In the genomic region with DNA sequence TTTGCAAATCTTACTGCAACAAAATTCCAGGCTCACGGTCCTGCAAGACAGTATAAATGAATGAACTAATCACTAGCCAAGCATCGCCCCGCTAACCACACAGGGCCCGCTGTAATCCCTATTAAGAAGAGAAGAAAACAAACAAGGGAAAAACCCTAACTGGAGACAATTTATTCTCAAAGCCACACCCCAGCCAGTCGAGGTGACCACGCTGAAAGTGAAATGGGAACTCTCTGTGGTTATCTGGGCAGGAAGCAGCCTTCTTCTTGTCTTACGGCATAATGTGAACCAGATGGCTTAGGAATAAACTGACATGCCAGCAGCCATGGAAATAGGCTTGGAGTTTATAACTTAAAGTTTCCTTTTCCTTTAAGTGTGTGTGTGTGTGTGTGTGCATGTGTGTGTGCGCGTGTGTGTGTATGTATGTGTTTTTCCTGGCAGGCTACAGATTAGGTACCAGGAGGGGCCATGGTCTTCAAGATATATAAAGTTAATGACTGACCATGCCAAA, we compare ENCODE assay signal across 8 cellular contexts.
DNase-seq lines count a peak whose midpoint lies in the region; ATAC-seq and TF ChIP-seq lines count a peak whose summit lies in the region.

No MANE protein-coding gene starts in this region.

- DNase-seq in Right ventricle myocardium superior (peak; percentile 43), cardiac septum (ENCODE audit: low spot score) (no peak), NOMO-1 (lab: John Stamatoyannopoulos, UW; ENCODE audit: unreplicated experiment in 2 of 2) (peak; percentile 73 to 89), fibroblast of lung (ENCODE audit: low read depth in 2 of 2) (peak; percentile 90 to 96), smooth muscle cell of the brain vasculature (ENCODE audit: low read depth, low spot score) (peak; percentile 56), ascending aorta (ENCODE audit: low spot score in 2 of 2) (no peak)
- no peak for DNase-seq in stimulated activated naive CD4-positive, alpha-beta T cell (lab: John Stamatoyannopoulos, UW)

- H3K27ac ChIP-seq in fibroblast of lung (ENCODE audit: insufficient read depth, low read length) = no peak overlapping the region
- H3K27ac ChIP-seq in ascending aorta = no peak overlapping the region

- H3K36me3 ChIP-seq in fibroblast of lung (ENCODE audit: control insufficient read depth, insufficient read depth, low read length) (no peaks in the 10 kb centered on the region), ascending aorta (no peaks in the 10 kb centered on the region)

- no peak overlapping the region for H3K9ac ChIP-seq in fibroblast of lung (ENCODE audit: insufficient read depth, low read length)

- H3K27me3 ChIP-seq in fibroblast of lung (ENCODE audit: control insufficient read depth, insufficient read depth, low read length) (no peaks in the 10 kb centered on the region), ascending aorta (no peaks in the 10 kb centered on the region)

- H3K9me3 ChIP-seq in fibroblast of lung (ENCODE audit: control insufficient read depth, insufficient read depth, low read depth, low read length) (no peaks in the 10 kb centered on the region), ascending aorta (no peaks in the 10 kb centered on the region)

- peak overlapping the region in 2 of 4 experiments; percentile 18 to 23 for H3K4me3 ChIP-seq in fibroblast of lung (replicated peaks in 1 of 4; ENCODE audit: control extremely low read depth in 1 of 4, insufficient read depth in 1 of 4, low read depth in 3 of 4, low read length in 4 of 4)
- H3K4me3 ChIP-seq in ascending aorta = no peak overlapping the region

- H3K4me2 ChIP-seq in fibroblast of lung (ENCODE audit: extremely low read depth, insufficient read depth, low read length) = peak overlapping the region; percentile 53

- no peak overlapping the region for H2AFZ ChIP-seq in fibroblast of lung (ENCODE audit: low read length)

- TF ChIP-seq CTCF in fibroblast of lung (conservative IDR thresholded peaks at IDR 0.05 in 1 of 2, IDR thresholded peaks at IDR 0.05 in 1 of 2; ENCODE audit: low read depth in 1 of 2, low read length in 2 of 2) (no peak), ascending aorta (IDR thresholded peaks at IDR 0.05) (no peak)

- no peaks in the 10 kb centered on the region for H4K20me1 ChIP-seq in fibroblast of lung (ENCODE audit: control insufficient read depth, extremely low read depth, insufficient read depth, low read length)

- intact Hi-C loops in Right ventricle myocardium superior (cut with DNase I) (no loop called here), cardiac septum (cut with DNase I) (no loop called here), ascending aorta (cut with DNase I) (no loop called here)

- peak; percentile 90 for ATAC-seq in Right ventricle myocardium superior (ENCODE audit: poor library complexity)
- ATAC-seq in HG02885 (IDR thresholded peaks at IDR 0.05; ENCODE audit: poor library complexity, unreplicated experiment) = peak; percentile 100

- H3K4me1 ChIP-seq in fibroblast of lung (ENCODE audit: control insufficient read depth, extremely low read depth, insufficient read depth, low read length) (peaks cover 3% of the 10 kb centered on the region), ascending aorta (no peaks in the 10 kb centered on the region)

- no peaks in the 10 kb centered on the region for H3K79me2 ChIP-seq in fibroblast of lung (ENCODE audit: control insufficient read depth, insufficient read depth, low read length)

Comparison
In these comparisons a context has a peak if more than half of its experiments do, and no peak if none do; other contexts are left out.
1. DNase-seq: peak in Right ventricle myocardium superior (single experiment), NOMO-1 (2 of 2), fibroblast of lung (2 of 2) and smooth muscle cell of the brain vasculature (single experiment); none in cardiac septum (single experiment), stimulated activated naive CD4-positive, alpha-beta T cell (0 of 6) and ascending aorta (0 of 2).